8 cellular contexts compared by ENCODE assay signal in the genomic region with DNA sequence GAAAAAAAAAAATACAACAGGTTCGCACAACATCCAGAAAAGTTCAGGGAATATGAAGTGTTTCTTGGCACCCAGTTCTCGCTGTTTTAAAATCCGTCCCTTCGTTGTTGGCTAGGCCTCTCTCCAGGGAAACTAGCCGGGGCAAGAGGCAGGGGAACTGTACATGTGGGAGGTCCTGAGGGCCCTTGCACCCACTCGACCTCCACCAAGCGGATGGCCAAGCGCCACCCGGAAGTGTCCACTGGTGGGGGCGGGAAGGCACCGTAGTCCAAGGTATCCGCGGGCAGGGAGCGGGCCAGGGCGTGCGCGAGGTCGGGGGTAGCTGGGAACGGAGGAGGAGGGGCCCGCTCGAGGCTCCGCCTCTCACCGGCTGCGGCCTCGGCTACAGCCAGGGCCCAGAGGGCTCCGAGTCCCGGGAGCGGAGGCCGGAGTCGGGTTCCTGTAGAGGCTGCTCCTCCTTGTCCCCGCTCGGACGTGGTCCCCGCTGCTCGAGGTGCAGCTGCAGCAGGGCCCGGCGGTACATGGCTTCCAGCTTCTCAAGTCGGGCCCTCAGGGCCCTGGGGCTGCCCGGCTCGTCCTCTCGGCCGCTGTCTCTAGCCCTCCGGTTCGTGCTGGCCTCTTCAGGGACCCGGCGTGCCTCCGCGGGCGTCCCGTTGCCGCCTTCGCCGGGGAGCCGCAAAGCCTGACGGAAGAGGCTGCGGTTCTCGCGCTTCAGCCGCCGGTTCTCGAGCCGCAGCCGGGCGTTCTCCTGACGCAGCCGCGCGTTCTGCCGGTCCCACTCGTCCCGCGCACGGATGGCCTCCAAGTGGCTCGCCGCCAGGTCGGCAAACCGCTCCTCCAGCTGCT. TPM values are rescaled to one million over a fixed set of nuclear protein-coding genes. Genes with fewer than 3 reads are reported as not detected.
A peak's percentile ranks its signal among the peaks of the same experiment; 100 is the strongest.
DNase-seq lines count a peak whose midpoint lies in the region; ATAC-seq, FAIRE-seq and TF ChIP-seq lines count a peak whose summit lies in the region.

No MANE protein-coding gene starts in this region.

- H3K27ac Mint-ChIP-seq in H9: no peak overlapping the region; a peak in 1 of 7 replicates

- H2BK12ac ChIP-seq in H9 (ENCODE audit: insufficient read length, low read depth, low read length): peak overlapping the region; percentile 45

- H4K91ac ChIP-seq in H9 (ENCODE audit: insufficient read length, low read depth, low read length): peak overlapping the region; percentile 89

- no peak overlapping the region for H3K27ac ChIP-seq in H9 (ENCODE audit: insufficient read length, low read depth, low read length)
- peak overlapping the region; percentile 86 for H3K27ac ChIP-seq in angular gyrus (ENCODE audit: low read depth, low read length)
- peak overlapping the region; percentile 93 to 100 (median 96) for H3K27ac ChIP-seq in heart left ventricle
- peak overlapping the region; percentile 99 to 100 for H3K27ac ChIP-seq in ovary

- no peaks in the 10 kb centered on the region for H3K9me3 ChIP-seq in H9 (ENCODE audit: control insufficient read depth, low read depth, low read length)
- no peaks in the 10 kb centered on the region for H3K9me3 ChIP-seq in heart left ventricle
- H3K9me3 ChIP-seq in ovary: no peaks in the 10 kb centered on the region

- intact Hi-C loops in heart left ventricle (cut with DNase I): no loop called here
- intact Hi-C loops in ovary (cut with DNase I): no loop called here

- no peak overlapping the region for H3K23ac ChIP-seq in H9 (ENCODE audit: insufficient read length, low read depth, low read length)

- H3K4ac ChIP-seq in H9 (ENCODE audit: low read depth, low read length): no peak overlapping the region; the same call in 1 of the 2 replicates

- H3K9ac ChIP-seq in H9 (ENCODE audit: extremely low read depth, insufficient read length, low read length): peak overlapping the region; percentile 23

- TF ChIP-seq CTCF in D721Med (IDR thresholded peaks at IDR 0.05; ENCODE audit: insufficient read depth, missing control alignments): no peak
- no peak for TF ChIP-seq CTCF in H9 (conservative IDR thresholded peaks at IDR 0.05)
- TF ChIP-seq CTCF in heart left ventricle (IDR thresholded peaks at IDR 0.05): no peak
- TF ChIP-seq CTCF in ovary (IDR thresholded peaks at IDR 0.05): no peak

- H3K79me1 ChIP-seq in H9 (ENCODE audit: insufficient read depth, low read depth, low read length, poor library complexity, severe bottlenecking): no peaks in the 10 kb centered on the region

- peaks cover 11 to 12% of the 10 kb centered on the region in 2 experiments for H3K4me1 Mint-ChIP-seq in H9

- no peaks in the 10 kb centered on the region; the same call in 1 of the 2 replicates for H3K4me1 ChIP-seq in H9 (ENCODE audit: insufficient read depth, low read length)
- H3K4me1 ChIP-seq in heart left ventricle: peaks cover 0 to 24% (median 9%) of the 10 kb centered on the region in 12 donors
- H3K4me1 ChIP-seq in ovary (ENCODE audit: insufficient read depth): no peaks in the 10 kb centered on the region

- H3K27me3 ChIP-seq in H9 (ENCODE audit: insufficient read depth, low read length) (no peaks in the 10 kb centered on the region), heart left ventricle (no peaks in the 10 kb centered on the region), ovary (no peaks in the 10 kb centered on the region)

- no peaks in the 10 kb centered on the region for H3K79me2 ChIP-seq in H9 (ENCODE audit: insufficient read depth, low read length)

- no peaks in the 10 kb centered on the region for H3K36me3 ChIP-seq in heart left ventricle
- H3K36me3 ChIP-seq in ovary: no peaks in the 10 kb centered on the region

- no peak overlapping the region for H4K8ac ChIP-seq in H9 (replicated peaks; ENCODE audit: insufficient read length, low read depth, low read length)

- H4K5ac ChIP-seq in H9 (ENCODE audit: insufficient read length, low read depth, low read length): no peak overlapping the region

- H3K4me2 ChIP-seq in H9 (ENCODE audit: insufficient read depth, insufficient read length, low read length): peak overlapping the region; percentile 44

- H3K56ac ChIP-seq in H9 (ENCODE audit: insufficient read length, low read depth, low read length): no peak overlapping the region

- no peak overlapping the region for H2AFZ ChIP-seq in H9 (ENCODE audit: low read length)

- no CpG with 5 or more reads among the region's 77 CpGs for WGBS in H9 (ENCODE audit: extremely low coverage, insufficient read length, low lambda C conversion rate)
- WGBS in heart left ventricle, 4 donors: 1 to 2% (median 1%) methylated on average over 30 to 77 of the region's 77 CpGs
- WGBS in ovary, 3 donors: 0 to 3% (median 1%) methylated on average over 40 to 77 of the region's 77 CpGs

- TF ChIP-seq EP300 in ovary (IDR thresholded peaks at IDR 0.05): no peak

- no peaks in the 10 kb centered on the region for H3K27me3 Mint-ChIP-seq in H9 (ENCODE audit: low read depth)

- H3K4me3 Mint-ChIP-seq in H9: peak overlapping the region in 1 of 2 experiments; percentile 63; a peak in 2 of 5 replicates

- no peak overlapping the region for H2BK120ac ChIP-seq in H9 (ENCODE audit: low read depth, low read length, poor library complexity, severe bottlenecking)

- H3K9me3 Mint-ChIP-seq in H9: peaks cover 0 to 4% of the 10 kb centered on the region in 2 experiments; a peak in 2 of 5 replicates

- H2BK5ac ChIP-seq in H9 (ENCODE audit: insufficient read length, low read length): no peak overlapping the region

- H3T11ph ChIP-seq in H9 (ENCODE audit: low read length): no peak overlapping the region

- H3K14ac ChIP-seq in H9 (ENCODE audit: insufficient read depth, low read length): peak overlapping the region; percentile 47; the same call in 1 of the 2 replicates

- FAIRE-seq in D721Med (lab: Jason Lieb, UNC): no peak

- no peaks in the 10 kb centered on the region for H4K20me1 ChIP-seq in H9 (ENCODE audit: control insufficient read depth, insufficient read depth, insufficient read length)

- H3K4me3 ChIP-seq in heart left ventricle (peak overlapping the region; percentile 63 to 98 (median 88)), ovary (peak overlapping the region; percentile 58)

- no peak overlapping the region; the same call in 1 of the 2 replicates for H2BK15ac ChIP-seq in H9 (ENCODE audit: low read depth, low read length)

- ATAC-seq in heart left ventricle (peak; percentile 93 to 98 (median 98)), GM21529 (IDR thresholded peaks at IDR 0.05; ENCODE audit: unreplicated experiment) (no peak)

- H3K36me3 Mint-ChIP-seq in H9 (ENCODE audit: insufficient read depth in 1 of 3, low read depth in 3 of 3): no peaks in the 10 kb centered on the region; a peak in 2 of 7 replicates

- peak; percentile 44 for DNase-seq in D721Med (ENCODE audit: insufficient read length, low spot score)
- DNase-seq in H9: peak; percentile 78
- DNase-seq in NCI-H2196 treated with DMSO at 0.1 percent for 48 hours (lab: John Stamatoyannopoulos, UW; ENCODE audit: unreplicated experiment): peak; percentile 77
- peak; percentile 84 to 93 (median 91) for DNase-seq in heart left ventricle
- DNase-seq in ovary: peak; percentile 88 to 93 (median 90)
- no peak for DNase-seq in GM19238 (ENCODE audit: insufficient read length, low spot score)

- H3K23me2 ChIP-seq in H9 (ENCODE audit: insufficient read length, low read depth, low read length, poor library complexity, severe bottlenecking): no peaks in the 10 kb centered on the region

- H3K18ac ChIP-seq in H9 (ENCODE audit: insufficient read length, low read depth, low read length): no peak overlapping the region

- no peak overlapping the region for H2BK20ac ChIP-seq in H9 (ENCODE audit: low read depth, low read length, poor library complexity, severe bottlenecking)

- H2AK5ac ChIP-seq in H9 (ENCODE audit: insufficient read length, low read length): no peak overlapping the region

- TF ChIP-seq POLR2A in heart left ventricle (IDR thresholded peaks at IDR 0.05) (peak in 1 of 2 donors; percentile 85), ovary (IDR thresholded peaks at IDR 0.05) (peak; percentile 72)

RNA-seq across cellular contexts. Expression of a gene that starts 0.7 kb away (rescaled TPM):
- total RNA-seq in H9 (2021) (not detected in 2 replicates), heart left ventricle (10 to 100 TPM in 4 of 9 donors, 1 to 10 TPM in 5; 8.2 to 21.6 (median 8.8) TPM), ovary (10 to 100 TPM; 14.1 to 35.0 (median 16.6) TPM)
- polyA plus RNA-seq in heart left ventricle (10 to 100 TPM in 1 of 2 donors, 1 to 10 TPM in 1; 6.5 to 13.1 TPM), ovary (10 to 100 TPM; 12.0 to 22.4 TPM)
